32 cellular contexts compared by ENCODE assay signal in genomic region chr13:77038907-77039470, GRCh38.
"Had no signal": no experiment of that assay in that cellular context is flagged by ENCODE, and none has a peak within 500 bp of the region (broad histone marks: within the 10 kb centered on the region; RNA-seq: fewer than 3 reads in every experiment).

No MANE protein-coding gene starts in this region.

- H3K9me3 Mint-ChIP-seq: activated CD4-positive, alpha-beta T cell treated with anti-CD3 and anti-CD28 coated beads, Interleukin-2, amount 10 ng/mL, durations not matched to agents 7 days and 5 days; activated naive CD8-positive, alpha-beta T cell treated with anti-CD3 and anti-CD28 coated beads for 36 hours; activated T-cell treated with anti-CD3 and anti-CD28 coated beads, Interleukin-2, amount 50 U/mL, for 4 hours; T-helper 1 cell treated with Interleukin-12 subunit alpha and Interleukin-12 subunit beta and Interleukin-4 antibody, amounts not matched to agents 30 μg/mL and 1 μg/mL, for 36 hours; T-helper 2 cell treated with Interferon-gamma antibody and Interleukin-4, amounts not matched to agents 5 μg/mL and 100 μg/mL, for 36 hours had no signal

- ATAC-seq: activated CD4-positive, alpha-beta T cell treated with anti-CD3 and anti-CD28 coated beads for 36 hours; activated CD4-positive, CD25-positive, alpha-beta regulatory T cell treated with anti-CD3 and anti-CD28 coated beads, Interleukin-2, amount 50 U/mL, for 24 hours; activated CD8-positive, alpha-beta T cell treated with anti-CD3 and anti-CD28 coated beads, Interleukin-2, amount 10 ng/mL, durations not matched to agents 7 days and 5 days; activated T-cell treated with anti-CD3 and anti-CD28 coated beads, Interleukin-2, amount 50 U/mL, for 4 hours; K562; Panc1; WTC11 had no signal

- H3K4me3 ChIP-seq: K562, SJCRH30 had no signal

- H3K27me3 Mint-ChIP-seq: activated CD4-positive, alpha-beta T cell treated with anti-CD3 and anti-CD28 coated beads for 36 hours; activated CD4-positive, alpha-beta T cell treated with anti-CD3 and anti-CD28 coated beads, Interleukin-2, amount 10 ng/mL, durations not matched to agents 7 days and 5 days; activated naive CD8-positive, alpha-beta T cell treated with anti-CD3 and anti-CD28 coated beads for 36 hours had no signal

- H3K27me3 ChIP-seq: brain microvascular endothelial cell, SJCRH30 had no signal

- H3K36me3 ChIP-seq: brain microvascular endothelial cell, SJCRH30 had no signal

- H3K27ac Mint-ChIP-seq: activated CD4-positive, alpha-beta T cell treated with anti-CD3 and anti-CD28 coated beads for 36 hours; activated CD4-positive, alpha-beta T cell treated with anti-CD3 and anti-CD28 coated beads, Interleukin-2, amount 10 ng/mL, durations not matched to agents 7 days and 5 days; activated CD8-positive, alpha-beta T cell treated with anti-CD3 and anti-CD28 coated beads, Interleukin-2, amount 10 ng/mL, durations not matched to agents 7 days and 5 days; activated naive CD8-positive, alpha-beta T cell treated with anti-CD3 and anti-CD28 coated beads for 36 hours; T-helper 1 cell treated with Interleukin-12 subunit alpha and Interleukin-12 subunit beta and Interleukin-4 antibody, amounts not matched to agents 30 μg/mL and 1 μg/mL, for 36 hours; T-helper 2 cell treated with Interferon-gamma antibody and Interleukin-4, amounts not matched to agents 5 μg/mL and 100 μg/mL, for 36 hours; WTC11 had no signal

- H3K9me3 ChIP-seq: SJCRH30, SK-N-SH had no signal

- H3K36me3 Mint-ChIP-seq: WTC11 had no signal

- H3K27ac ChIP-seq: brain microvascular endothelial cell, SJCRH30 had no signal

- H3K4me1 Mint-ChIP-seq: WTC11 had no signal

- H3K4me3 Mint-ChIP-seq: activated CD4-positive, alpha-beta T cell treated with anti-CD3 and anti-CD28 coated beads for 36 hours; activated CD4-positive, alpha-beta T cell treated with anti-CD3 and anti-CD28 coated beads, Interleukin-2, amount 10 ng/mL, durations not matched to agents 7 days and 5 days; activated CD8-positive, alpha-beta T cell treated with anti-CD3 and anti-CD28 coated beads, Interleukin-2, amount 10 ng/mL, durations not matched to agents 7 days and 5 days; activated naive CD8-positive, alpha-beta T cell treated with anti-CD3 and anti-CD28 coated beads for 36 hours; activated T-cell treated with anti-CD3 and anti-CD28 coated beads, Interleukin-2, amount 50 U/mL, for 4 hours; T-helper 1 cell treated with Interleukin-12 subunit alpha and Interleukin-12 subunit beta and Interleukin-4 antibody, amounts not matched to agents 30 μg/mL and 1 μg/mL, for 36 hours; T-helper 2 cell treated with Interferon-gamma antibody and Interleukin-4, amounts not matched to agents 5 μg/mL and 100 μg/mL, for 36 hours; WTC11 had no signal

- DNase-seq: activated CD4-positive, alpha-beta T cell treated with anti-CD3 and anti-CD28 coated beads for 36 hours; activated CD4-positive, alpha-beta T cell treated with anti-CD3 and anti-CD28 coated beads, Interleukin-2, amount 10 ng/mL, durations not matched to agents 7 days and 5 days; activated CD4-positive, alpha-beta T cell treated with anti-CD3 and anti-CD28 coated beads, Interleukin-2, amount 50 U/mL, for 48 hours; activated CD8-positive, alpha-beta T cell treated with anti-CD3 and anti-CD28 coated beads, Interleukin-2, amount 10 ng/mL, durations not matched to agents 7 days and 5 days; activated effector memory CD4-positive, alpha-beta T cell treated with Interleukin-2 at 50 U/mL for 16 hours; activated naive CD4-positive, alpha-beta T cell treated with anti-CD3 and anti-CD28 coated beads, Interleukin-2, amount 50 U/mL, for 16 hours; activated naive CD8-positive, alpha-beta T cell treated with anti-CD3 and anti-CD28 coated beads for 36 hours; activated T-cell treated with anti-CD3 and anti-CD28 coated beads, Interleukin-2, amount 50 U/mL, for 4 hours; amniotic stem cell; aorta; brain microvascular endothelial cell; central memory CD4-positive, alpha-beta T cell; NCI-H1092 treated with DMSO at 0.1 percent for 48 hours; NCI-H1417; NCI-H146; NCI-H187; NCI-H2029 treated with DMSO at 0.1 percent for 48 hours; NCI-H2107; NCI-H2171 treated with DMSO at 0.1 percent for 48 hours; NCI-H2227 treated with DMSO at 0.1 percent for 48 hours; NCI-H446 treated with DMSO at 0.1 percent for 48 hours; NCI-H524; NCI-H69; SHP77; SJCRH30; SK-N-SH had no signal
